Comparison of ENCODE assay signal across 8 cellular contexts in the genomic region with DNA sequence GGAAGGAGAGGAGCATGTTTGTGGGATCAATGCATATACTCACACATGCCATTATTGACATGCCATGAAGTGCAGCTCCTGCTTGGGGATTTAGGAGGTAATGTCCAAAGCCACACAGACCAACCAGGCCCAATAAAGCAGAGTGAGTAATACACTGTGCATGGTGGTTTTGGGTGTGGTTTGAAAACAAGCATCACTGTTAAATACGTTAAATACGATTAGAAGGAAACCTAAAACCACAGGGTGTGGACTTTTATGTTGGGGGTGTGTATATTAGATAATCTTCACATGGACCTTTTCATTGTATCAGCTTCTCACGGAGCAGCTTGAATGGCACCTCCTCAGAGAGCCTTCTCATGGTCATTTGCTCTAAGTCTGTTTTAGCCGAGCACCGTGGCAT. TPM values are rescaled to one million over a fixed set of nuclear protein-coding genes. Genes with fewer than 3 reads are reported as not detected.
A peak's percentile ranks its signal among the peaks of the same experiment; 100 is the strongest.
DNase-seq lines count a peak whose midpoint lies in the region; ATAC-seq and TF ChIP-seq lines count a peak whose summit lies in the region.

No MANE protein-coding gene starts in this region.

- ATAC-seq in GM18868 (IDR thresholded peaks at IDR 0.05; ENCODE audit: unreplicated experiment), result peak; percentile 45
- peak; percentile 95 for ATAC-seq in naive thymus-derived CD4-positive, alpha-beta T cell
- no peak for ATAC-seq in HG02588 (IDR thresholded peaks at IDR 0.05; ENCODE audit: unreplicated experiment)

- H3K36me3 Mint-ChIP-seq in activated naive CD4-positive, alpha-beta T cell treated with anti-CD3 and anti-CD28 coated beads, Interleukin-2, amount 10 ng/mL, durations not matched to agents 7 days and 5 days, result peaks cover 5% of the 10 kb centered on the region
- H3K36me3 Mint-ChIP-seq in naive thymus-derived CD4-positive, alpha-beta T cell, result peaks cover 0 to 12% (median 0%) of the 10 kb centered on the region in 5 donors

- no peak overlapping the region for H3K4me2 ChIP-seq in hepatocyte

- H3K27ac Mint-ChIP-seq in activated naive CD4-positive, alpha-beta T cell treated with anti-CD3 and anti-CD28 coated beads, Interleukin-2, amount 10 ng/mL, durations not matched to agents 7 days and 5 days, result peak overlapping the region; percentile 99
- H3K27ac Mint-ChIP-seq in naive thymus-derived CD4-positive, alpha-beta T cell, result peak overlapping the region; percentile 76 to 96 (median 93)

- peaks cover 11% of the 10 kb centered on the region for H3K27me3 Mint-ChIP-seq in activated naive CD4-positive, alpha-beta T cell treated with anti-CD3 and anti-CD28 coated beads, Interleukin-2, amount 10 ng/mL, durations not matched to agents 7 days and 5 days
- no peaks in the 10 kb centered on the region for H3K27me3 Mint-ChIP-seq in naive thymus-derived CD4-positive, alpha-beta T cell

- H4K20me1 ChIP-seq in hepatocyte (ENCODE audit: insufficient read depth, poor library complexity, severe bottlenecking), result no peaks in the 10 kb centered on the region

- CTCF ChIA-PET in activated naive CD4-positive, alpha-beta T cell treated with anti-CD3 and anti-CD28 coated beads, Interleukin-2, amount 10 ng/mL, durations not matched to agents 7 days and 5 days (lab: Charles Lee), result interaction anchor here (1.0 kb wide), 1 partner anchor 40 kb away, joined by 4 read pairs; no protein-coding TSS in a partner anchor
- CTCF ChIA-PET in naive thymus-derived CD4-positive, alpha-beta T cell (lab: Charles Lee), result interaction anchor here (1.0 kb wide), 1 partner anchor 10 kb away, joined by 3 read pairs; no protein-coding TSS in a partner anchor

- peaks cover 22 to 43% of the 10 kb centered on the region in 2 donors for H3K4me1 ChIP-seq in naive thymus-derived CD4-positive, alpha-beta T cell (ENCODE audit: control insufficient read depth in 2 of 2, insufficient read depth in 2 of 2, low read length in 2 of 2)
- no peaks in the 10 kb centered on the region for H3K4me1 ChIP-seq in hepatocyte (ENCODE audit: insufficient read depth)

- no peaks in the 10 kb centered on the region for H3K36me3 ChIP-seq in naive thymus-derived CD4-positive, alpha-beta T cell (ENCODE audit: control insufficient read depth in 2 of 3, insufficient read depth in 3 of 3, low read length in 3 of 3)
- H3K36me3 ChIP-seq in H7 (replicated peaks; ENCODE audit: control insufficient read depth, insufficient read depth, low read length), result no peaks in the 10 kb centered on the region
- no peaks in the 10 kb centered on the region for H3K36me3 ChIP-seq in hepatocyte (replicated peaks; ENCODE audit: insufficient read depth, low read depth)

- intact Hi-C loops in naive thymus-derived CD4-positive, alpha-beta T cell (cut with micrococcal nuclease), result loop anchor here (1.0 kb wide), 2 partner anchors 11 to 13 kb away; a partner anchor contains a TSS

- peak overlapping the region; percentile 58 for H3K27ac ChIP-seq in naive thymus-derived CD4-positive, alpha-beta T cell (ENCODE audit: low read depth, low read length)
- H3K27ac ChIP-seq in hepatocyte, result no peak overlapping the region

- H3K27me3 ChIP-seq in naive thymus-derived CD4-positive, alpha-beta T cell (ENCODE audit: control insufficient read depth in 2 of 2, insufficient read depth in 2 of 2, low read length in 2 of 2), result no peaks in the 10 kb centered on the region
- H3K27me3 ChIP-seq in H7 (ENCODE audit: control insufficient read depth, insufficient read depth, low read length) (no peaks in the 10 kb centered on the region), hepatocyte (no peaks in the 10 kb centered on the region)

- H3K4me3 ChIP-seq in naive thymus-derived CD4-positive, alpha-beta T cell (ENCODE audit: low read length), result peak overlapping the region; percentile 3
- no peak overlapping the region for H3K4me3 ChIP-seq in H7 (ENCODE audit: insufficient read depth, low read depth, low read length)
- no peak overlapping the region for H3K4me3 ChIP-seq in hepatocyte

- 73% methylated on average over 5 of the region's 5 CpGs for WGBS in hepatocyte (ENCODE audit: low lambda C conversion rate, missing lambda C conversion rate)

- H3K9me2 ChIP-seq in hepatocyte (replicated peaks; ENCODE audit: insufficient read depth), result no peaks in the 10 kb centered on the region

- H3K4me3 Mint-ChIP-seq in activated naive CD4-positive, alpha-beta T cell treated with anti-CD3 and anti-CD28 coated beads, Interleukin-2, amount 10 ng/mL, durations not matched to agents 7 days and 5 days, result peak overlapping the region; percentile 44
- H3K4me3 Mint-ChIP-seq in naive thymus-derived CD4-positive, alpha-beta T cell, result peak overlapping the region; percentile 47 to 77 (median 67)

- no peaks in the 10 kb centered on the region for H3K9me3 ChIP-seq in naive thymus-derived CD4-positive, alpha-beta T cell (ENCODE audit: control insufficient read depth in 2 of 3, low read length in 3 of 3)
- H3K9me3 ChIP-seq in hepatocyte (ENCODE audit: low read depth), result no peaks in the 10 kb centered on the region

- no peak overlapping the region for H2AFZ ChIP-seq in hepatocyte

- TF ChIP-seq CTCF in hepatocyte (IDR thresholded peaks at IDR 0.05; ENCODE audit: poor library complexity), result no peak

- DNase-seq in NCI-H460 (ENCODE audit: extremely low read depth, low read depth), result peak; percentile 47
- peak; percentile 65 for DNase-seq in activated naive CD4-positive, alpha-beta T cell treated with anti-CD3 and anti-CD28 coated beads, Interleukin-2, amount 10 ng/mL, durations not matched to agents 7 days and 5 days
- DNase-seq in naive thymus-derived CD4-positive, alpha-beta T cell, result peak in 7 of 9 donors; percentile 39 to 71 (median 48)
- DNase-seq in H7, result no peak
- DNase-seq in DMS 273 treated with DMSO at 0.1 percent for 48 hours (lab: John Stamatoyannopoulos, UW), result no peak
- DNase-seq in hepatocyte (ENCODE audit: low spot score), result no peak

- H3K9me3 Mint-ChIP-seq in activated naive CD4-positive, alpha-beta T cell treated with anti-CD3 and anti-CD28 coated beads, Interleukin-2, amount 10 ng/mL, durations not matched to agents 7 days and 5 days, result no peaks in the 10 kb centered on the region
- peaks cover 0 to 6% (median 0%) of the 10 kb centered on the region in 11 donors for H3K9me3 Mint-ChIP-seq in naive thymus-derived CD4-positive, alpha-beta T cell

- no peaks in the 10 kb centered on the region for H3K79me2 ChIP-seq in hepatocyte

- POLR2A ChIA-PET in naive thymus-derived CD4-positive, alpha-beta T cell (lab: Charles Lee), result interaction anchor here (0.6 to 2.5 kb wide), 7 partner anchors 8 to 41 kb away, joined by 3 to 12 read pairs (median 3); a partner anchor contains a TSS

- H3K4me1 Mint-ChIP-seq in activated naive CD4-positive, alpha-beta T cell treated with anti-CD3 and anti-CD28 coated beads, Interleukin-2, amount 10 ng/mL, durations not matched to agents 7 days and 5 days, result peaks cover 67% of the 10 kb centered on the region
- peaks cover 23 to 53% (median 31%) of the 10 kb centered on the region in 7 donors for H3K4me1 Mint-ChIP-seq in naive thymus-derived CD4-positive, alpha-beta T cell

RNA-seq across cellular contexts. Expression of a gene that starts 10.4 kb away (rescaled TPM):
- 204 and 235 TPM in 2 replicates for total RNA-seq in NCI-H460 (2014; rRNA removed; shearing (Covaris generic))
- 63.4 and 87.8 TPM in 2 replicates for polyA plus RNA-seq in NCI-H460 (2014; cell fraction: nucleus; rRNA removed)
- 100 to 1,000 TPM in 2 of 5 experiments, 10 to 100 TPM in 3; 87.8 to 137 (median 96.0) TPM for total RNA-seq in naive thymus-derived CD4-positive, alpha-beta T cell
- 10 to 100 TPM; 40.5 to 60.8 TPM for polyA plus RNA-seq in naive thymus-derived CD4-positive, alpha-beta T cell
- total RNA-seq in H7 (2014; rRNA removed; shearing (Covaris generic)), result 89.3 and 129 TPM in 2 replicates
- total RNA-seq in hepatocyte, result 93.7 and 97.2 TPM in 2 replicates
- polyA plus RNA-seq in hepatocyte, result 53.2 and 56.6 TPM in 2 replicates

RNA-seq across cellular contexts. Expression of a gene that starts 12.9 kb away (rescaled TPM):
- total RNA-seq in NCI-H460 (2014; rRNA removed; shearing (Covaris generic)), result 69.0 and 71.1 TPM in 2 replicates
- polyA plus RNA-seq in NCI-H460 (2014; cell fraction: nucleus; rRNA removed), result 39.2 and 44.1 TPM in 2 replicates
- total RNA-seq in naive thymus-derived CD4-positive, alpha-beta T cell, result 10 to 100 TPM; 22.1 to 41.7 (median 28.8) TPM
- 10 to 100 TPM; 26.3 to 29.1 TPM for polyA plus RNA-seq in naive thymus-derived CD4-positive, alpha-beta T cell
- total RNA-seq in H7 (2014; rRNA removed; shearing (Covaris generic)), result 77.1 and 82.6 TPM in 2 replicates
- total RNA-seq in hepatocyte, result 94.7 and 106 TPM in 2 replicates
- polyA plus RNA-seq in hepatocyte, result 64.4 and 75.3 TPM in 2 replicates

Comparison
In these comparisons a context has a peak if more than half of its experiments do, and no peak if none do; other contexts are left out.
1. DNase-seq: peak in NCI-H460 (single experiment), activated naive CD4-positive, alpha-beta T cell treated with anti-CD3 and anti-CD28 coated beads, Interleukin-2, amount 10 ng/mL, durations not matched to agents 7 days and 5 days (single experiment) and naive thymus-derived CD4-positive, alpha-beta T cell (7 of 9); none in H7 (single experiment), DMS 273 treated with DMSO at 0.1 percent for 48 hours (single experiment) and hepatocyte (single experiment).